21 cellular contexts compared by ENCODE assay signal in the genomic region with DNA sequence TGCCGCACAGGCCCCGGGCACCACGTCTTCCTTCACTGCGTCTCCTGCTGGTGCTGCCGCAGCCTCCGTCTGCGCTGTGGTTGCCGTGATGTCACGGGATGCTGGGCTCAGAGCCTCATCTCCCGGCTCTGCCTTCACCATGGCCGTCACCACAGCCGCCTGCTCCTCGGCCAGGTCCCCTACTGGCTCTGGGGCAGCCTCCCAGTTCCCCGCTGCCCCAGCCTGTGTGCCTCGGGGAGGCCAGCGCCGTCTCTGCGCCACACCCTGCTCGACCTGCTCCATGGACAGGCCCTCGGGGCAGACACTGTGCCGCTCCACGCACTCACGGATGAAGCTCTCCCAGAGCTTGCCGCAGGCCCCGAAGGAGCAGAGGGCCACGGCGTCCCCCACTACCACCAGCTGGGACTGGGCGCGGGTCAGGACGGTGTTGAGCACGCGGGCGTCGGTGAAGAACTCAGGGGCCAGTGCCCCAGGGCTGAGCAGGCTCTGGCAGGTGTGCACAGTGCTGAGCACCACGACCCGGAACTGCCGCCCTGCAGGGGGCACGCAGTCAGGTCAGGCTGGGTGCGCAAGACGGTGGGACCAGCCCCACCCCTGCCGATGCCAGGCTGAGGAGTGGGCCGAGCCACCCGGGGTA. TPM values are rescaled to one million over a fixed set of nuclear protein-coding genes. Genes with fewer than 3 reads are reported as not detected.
"Had no signal": no experiment of that assay in that cellular context is flagged by ENCODE, and none has a peak within 500 bp of the region (broad histone marks: within the 10 kb centered on the region; RNA-seq: fewer than 3 reads in every experiment).

No MANE protein-coding gene starts in this region.

- H3K9me3 ChIP-seq: esophagus muscularis mucosa, gastroesophageal sphincter, heart right ventricle, left lung, sigmoid colon, thoracic aorta, upper lobe of left lung had no signal

- H3K4me1 ChIP-seq: sigmoid colon had no signal

- DNase-seq: activated CD4-positive, alpha-beta memory T cell treated with anti-CD3 and anti-CD28 coated beads, Interleukin-2, amount 10 ng/mL, durations not matched to agents 7 days and 5 days; activated CD4-positive, alpha-beta T cell treated with anti-CD3 and anti-CD28 coated beads for 48 hours; activated CD4-positive, CD25-positive, alpha-beta regulatory T cell; activated CD8-positive, alpha-beta memory T cell treated with anti-CD3 and anti-CD28 coated beads, Interleukin-2, amount 10 ng/mL, durations not matched to agents 7 days and 5 days; dermis blood vessel endothelial cell; effector memory CD4-positive, alpha-beta T cell; heart right ventricle; left lung; midbrain; nucleus accumbens; sigmoid colon; stimulated activated naive B cell treated with anti-CD40 and anti-IgM and Interleukin-4, amounts not matched to agents 10 μg/mL and 1 μg/mL and 100 μg/mL, for 72 hours; T1000 had no signal

- H3K27me3 ChIP-seq: esophagus muscularis mucosa, gastroesophageal sphincter, sigmoid colon, upper lobe of left lung had no signal

- H3K27ac ChIP-seq: esophagus muscularis mucosa, gastroesophageal sphincter, heart right ventricle, left lung, sigmoid colon, thoracic aorta, upper lobe of left lung had no signal

- H3K4me3 ChIP-seq: esophagus muscularis mucosa, gastroesophageal sphincter, heart right ventricle, left lung, sigmoid colon, thoracic aorta, upper lobe of left lung had no signal

RNA-seq across cellular contexts. Expression of gene SRMS, which starts 18.3 kb away (rescaled TPM):
- total RNA-seq: activated CD4-positive, alpha-beta memory T cell treated with anti-CD3 and anti-CD28 coated beads, Interleukin-2, amount 10 ng/mL, durations not matched to agents 7 days and 5 days; activated CD8-positive, alpha-beta memory T cell treated with anti-CD3 and anti-CD28 coated beads, Interleukin-2, amount 10 ng/mL, durations not matched to agents 7 days and 5 days; chondrocyte; dermis blood vessel endothelial cell; endothelial cell of umbilical vein; esophagus muscularis mucosa; gastroesophageal sphincter; heart right ventricle; kidney epithelial cell; left lung; lung microvascular endothelial cell; sigmoid colon; thoracic aorta; upper lobe of left lung had no signal

RNA-seq across cellular contexts. Expression of gene PTK6, which starts 28.6 kb away (rescaled TPM):
- total RNA-seq: chondrocyte, lung microvascular endothelial cell had no signal
